ENCODE assay signal across 1 cellular context in genomic region chr16:58464916-58465731, GRCh38.
TF ChIP-seq lines count a peak whose summit lies in the region.

No MANE protein-coding gene starts in this region.

TF ChIP-seq in endothelial cell of umbilical vein, 7 proteins besides CTCF, POLR2A, EP300 and RAD21:
- TF ChIP-seq MAX (IDR thresholded peaks at IDR 0.05; ENCODE audit: insufficient read depth, insufficient read length): no peak
- TF ChIP-seq JUN (IDR thresholded peaks at IDR 0.05; ENCODE audit: borderline replicate concordance, insufficient read depth, insufficient read length, low read depth): no peak
- TF ChIP-seq EZH2 (IDR thresholded peaks at IDR 0.05; ENCODE audit: borderline replicate concordance, low read depth, low read length, severe bottlenecking): peak; percentile 69
TF ChIP-seq in endothelial cell of umbilical vein: peak in this region for 1.
